In genomic region chr12:52833922-52834726, GRCh38 we compare ENCODE assay signal across 18 cellular contexts. TPM values are rescaled to one million over a fixed set of nuclear protein-coding genes. Genes with fewer than 3 reads are reported as not detected.
"Had no signal": no experiment of that assay in that cellular context is flagged by ENCODE, and none has a peak within 500 bp of the region (broad histone marks: within the 10 kb centered on the region; RNA-seq: fewer than 3 reads in every experiment).

KRT79 (minus strand) TSS chr12:52834311; CDS start chr12:52834260, 51 bp downstream.

- H3K4me3 ChIP-seq: dorsolateral prefrontal cortex, mucosa of descending colon, ovary, upper lobe of left lung had no signal

- H3K36me3 ChIP-seq: ovary, upper lobe of left lung had no signal

- H3K36me3 Mint-ChIP-seq: activated CD4-positive, alpha-beta memory T cell treated with anti-CD3 and anti-CD28 coated beads for 36 hours; stimulated activated memory B cell treated with anti-CD40 and anti-IgM and Interleukin-4, amounts not matched to agents 10 μg/mL and 1 μg/mL and 100 μg/mL, for 72 hours had no signal

- H3K9me3 Mint-ChIP-seq: activated CD4-positive, alpha-beta memory T cell treated with anti-CD3 and anti-CD28 coated beads for 36 hours; activated naive CD4-positive, alpha-beta T cell treated with anti-CD3 and anti-CD28 coated beads for 36 hours; activated T-helper 1 cell treated with anti-CD3 and anti-CD28 coated beads, Interleukin-12 subunit alpha, Interleukin-12 subunit beta, Interleukin-2, Interleukin-4 antibody, amounts not matched to agents 30 ng/mL and 10 ng/mL and 1 ng/mL, durations not matched to agents 14 hours and 24 hours and 36 hours; nephron progenitor cell; stimulated activated memory B cell treated with anti-CD40 and anti-IgM and Interleukin-4, amounts not matched to agents 10 μg/mL and 1 μg/mL and 100 μg/mL, for 72 hours had no signal

- H3K4me1 ChIP-seq: upper lobe of left lung had no signal

- H3K27ac Mint-ChIP-seq: activated CD4-positive, alpha-beta memory T cell treated with anti-CD3 and anti-CD28 coated beads for 36 hours; activated naive CD4-positive, alpha-beta T cell treated with anti-CD3 and anti-CD28 coated beads for 36 hours; nephron progenitor cell; stimulated activated memory B cell treated with anti-CD40 and anti-IgM and Interleukin-4, amounts not matched to agents 10 μg/mL and 1 μg/mL and 100 μg/mL, for 72 hours; T-helper 17 cell had no signal

- H3K27me3 ChIP-seq: ovary, upper lobe of left lung had no signal

- ATAC-seq: esophagus mucosa; left cardiac atrium; stimulated activated memory B cell treated with anti-CD40 and anti-IgM and Interleukin-4, amounts not matched to agents 10 μg/mL and 1 μg/mL and 100 μg/mL, for 72 hours; T-helper 17 cell had no signal

- H3K4me3 Mint-ChIP-seq: activated CD4-positive, alpha-beta memory T cell treated with anti-CD3 and anti-CD28 coated beads for 36 hours; activated naive CD4-positive, alpha-beta T cell treated with anti-CD3 and anti-CD28 coated beads for 36 hours; activated T-helper 1 cell treated with anti-CD3 and anti-CD28 coated beads, Interleukin-12 subunit alpha, Interleukin-12 subunit beta, Interleukin-2, Interleukin-4 antibody, amounts not matched to agents 30 ng/mL and 10 ng/mL and 1 ng/mL, durations not matched to agents 14 hours and 24 hours and 36 hours; nephron progenitor cell; stimulated activated memory B cell treated with anti-CD40 and anti-IgM and Interleukin-4, amounts not matched to agents 10 μg/mL and 1 μg/mL and 100 μg/mL, for 72 hours; T-helper 17 cell had no signal

- H3K4me1 Mint-ChIP-seq: stimulated activated memory B cell treated with anti-CD40 and anti-IgM and Interleukin-4, amounts not matched to agents 10 μg/mL and 1 μg/mL and 100 μg/mL, for 72 hours had no signal

- H3K9me3 ChIP-seq: mucosa of descending colon, ovary, upper lobe of left lung had no signal

- DNase-seq: activated CD4-positive, alpha-beta memory T cell treated with anti-CD3 and anti-CD28 coated beads for 36 hours; activated CD4-positive, CD25-positive, alpha-beta regulatory T cell; activated CD8-positive, alpha-beta memory T cell treated with anti-CD3 and anti-CD28 coated beads, Interleukin-2, amount 50 U/mL, for 4 hours; activated naive CD4-positive, alpha-beta T cell treated with anti-CD3 and anti-CD28 coated beads for 36 hours; amniotic stem cell; left cardiac atrium; mucosa of descending colon; nephron progenitor cell; ovary; retina; SHP77 treated with DMSO at 0.1 percent for 48 hours; T-helper 17 cell; upper lobe of left lung had no signal

- H3K27ac ChIP-seq: dorsolateral prefrontal cortex, ovary, upper lobe of left lung had no signal

RNA-seq across cellular contexts. Expression of gene KRT79, which starts in this region (rescaled TPM):
- total RNA-seq: activated CD4-positive, alpha-beta memory T cell treated with anti-CD3 and anti-CD28 coated beads for 36 hours; activated naive CD4-positive, alpha-beta T cell treated with anti-CD3 and anti-CD28 coated beads for 36 hours; activated T-helper 1 cell treated with anti-CD3 and anti-CD28 coated beads, Interleukin-12 subunit alpha, Interleukin-12 subunit beta, Interleukin-2, Interleukin-4 antibody, amounts not matched to agents 30 ng/mL and 10 ng/mL and 1 ng/mL, durations not matched to agents 14 hours and 24 hours and 36 hours; dorsolateral prefrontal cortex; fibroblast of villous mesenchyme; mucosa of descending colon; ovary; T-helper 17 cell had no signal
- polyA plus RNA-seq: ovary had no signal
